Comparison of ENCODE assay signal across 22 cellular contexts in the genomic region with DNA sequence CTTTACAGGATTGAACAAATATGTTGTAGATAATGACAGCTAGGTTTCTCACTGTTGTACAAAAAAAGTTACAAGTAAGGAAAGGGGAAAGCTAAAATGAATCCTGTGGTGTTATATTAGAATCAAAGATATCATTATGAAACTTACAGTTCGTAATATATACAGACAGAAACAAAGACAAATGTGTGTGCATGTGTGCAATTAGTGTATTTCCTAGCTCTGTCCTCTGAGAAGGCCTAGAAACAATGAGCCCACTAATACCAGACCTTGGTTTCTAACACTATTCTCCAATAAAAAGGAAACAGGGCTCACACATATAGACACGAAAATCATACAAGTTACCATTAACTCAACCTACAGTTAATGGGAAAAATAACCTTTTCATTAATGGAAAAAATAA. TPM values are rescaled to one million over a fixed set of nuclear protein-coding genes. Genes with fewer than 3 reads are reported as not detected.
DNase-seq lines count a peak whose midpoint lies in the region; ATAC-seq, FAIRE-seq and TF ChIP-seq lines count a peak whose summit lies in the region.
"Had no signal": no experiment of that assay in that cellular context is flagged by ENCODE, and none has a peak within 500 bp of the region (broad histone marks: within the 10 kb centered on the region; RNA-seq: fewer than 3 reads in every experiment).

No MANE protein-coding gene starts in this region.

- intact Hi-C loops in activated CD4-positive, alpha-beta T cell treated with anti-CD3 and anti-CD28 coated beads for 36 hours (cut with DNase I, micrococcal nuclease): no loop called here
- intact Hi-C loops in pancreas (cut with DNase I): no loop called here
- intact Hi-C loops in Right ventricle myocardium inferior (cut with DNase I): no loop called here

- no peak overlapping the region for H3K4me2 ChIP-seq in Loucy (ENCODE audit: low read depth, low read length, poor library complexity, severe bottlenecking)

- DNase-seq in activated CD4-positive, alpha-beta T cell treated with anti-CD3 and anti-CD28 coated beads for 36 hours: no peak
- no peak for DNase-seq in activated CD4-positive, alpha-beta T cell treated with anti-CD3 and anti-CD28 coated beads, Interleukin-2, amount 10 ng/mL, durations not matched to agents 7 days and 5 days
- DNase-seq in CD4-positive, CD25-positive, alpha-beta regulatory T cell: no peak
- DNase-seq in pancreas (no peak), Right ventricle myocardium inferior (ENCODE audit: missing footprints) (no peak), NOMO-1 (lab: John Stamatoyannopoulos, UW; ENCODE audit: unreplicated experiment in 2 of 2) (no peak)
- DNase-seq: 8988T, HCEC 1CT, KG1, MM.1S, NCI-H2029, NCI-H446, NCI-H524 treated with DMSO at 0.1 percent for 48 hours, NCI-H82, SHP77 treated with DMSO at 0.1 percent for 48 hours had no signal

- peak; percentile 37 for ATAC-seq in activated CD4-positive, alpha-beta T cell treated with anti-CD3 and anti-CD28 coated beads for 36 hours
- ATAC-seq in CD4-positive, CD25-positive, alpha-beta regulatory T cell (ENCODE audit: low read depth in 2 of 2): no peak
- ATAC-seq in pancreas (no peak), GM19324 (IDR thresholded peaks at IDR 0.05; ENCODE audit: low FRiP score, unreplicated experiment) (no peak), Right ventricle myocardium inferior (no peak)
- ATAC-seq: Panc1 had no signal

- peak overlapping the region; percentile 18 for H3K9ac ChIP-seq in Loucy (ENCODE audit: low read depth, low read length, poor library complexity, severe bottlenecking)

- H3K79me2 ChIP-seq in Loucy (ENCODE audit: insufficient read depth, low read length): peaks cover 31% of the 10 kb centered on the region

- POLR2A ChIA-PET in activated CD4-positive, alpha-beta T cell treated with anti-CD3 and anti-CD28 coated beads for 36 hours (lab: Charles Lee): no interaction called here
- POLR2A ChIA-PET in activated CD4-positive, alpha-beta T cell treated with anti-CD3 and anti-CD28 coated beads, Interleukin-2, amount 10 ng/mL, durations not matched to agents 7 days and 5 days (lab: Charles Lee): no interaction called here

- CTCF ChIA-PET in activated CD4-positive, alpha-beta T cell treated with anti-CD3 and anti-CD28 coated beads for 36 hours (lab: Charles Lee): interaction anchor here (0.6 to 1.7 kb wide), 5 partner anchors 9 to 191 kb away, joined by 3 to 5 read pairs (median 4); no protein-coding TSS in a partner anchor
- CTCF ChIA-PET in activated CD4-positive, alpha-beta T cell treated with anti-CD3 and anti-CD28 coated beads, Interleukin-2, amount 10 ng/mL, durations not matched to agents 7 days and 5 days (lab: Charles Lee): interaction anchor here (0.6 to 1.1 kb wide), 3 partner anchors 21 to 667 kb away, joined by 3 to 4 read pairs (median 4); no protein-coding TSS in a partner anchor

- no peaks in the 10 kb centered on the region for H3K9me3 Mint-ChIP-seq in activated CD4-positive, alpha-beta T cell treated with anti-CD3 and anti-CD28 coated beads for 36 hours (ENCODE audit: low read depth)
- H3K9me3 Mint-ChIP-seq in activated CD4-positive, alpha-beta T cell treated with anti-CD3 and anti-CD28 coated beads, Interleukin-2, amount 10 ng/mL, durations not matched to agents 7 days and 5 days: no peaks in the 10 kb centered on the region
- H3K9me3 Mint-ChIP-seq in CD4-positive, CD25-positive, alpha-beta regulatory T cell: no peaks in the 10 kb centered on the region

- H2AFZ ChIP-seq in Loucy (ENCODE audit: low read length): no peak overlapping the region

- no peaks in the 10 kb centered on the region for H3K27me3 Mint-ChIP-seq in activated CD4-positive, alpha-beta T cell treated with anti-CD3 and anti-CD28 coated beads for 36 hours
- no peaks in the 10 kb centered on the region for H3K27me3 Mint-ChIP-seq in activated CD4-positive, alpha-beta T cell treated with anti-CD3 and anti-CD28 coated beads, Interleukin-2, amount 10 ng/mL, durations not matched to agents 7 days and 5 days
- H3K27me3 Mint-ChIP-seq in CD4-positive, CD25-positive, alpha-beta regulatory T cell: no peaks in the 10 kb centered on the region

- TF ChIP-seq CTCF in Loucy (conservative IDR thresholded peaks at IDR 0.05; ENCODE audit: low read length) (no peak), pancreas (IDR thresholded peaks at IDR 0.05) (no peak)

- WGBS in pancreas, 2 donors: 52 to 65% methylated on average over 2 of the region's 2 CpGs

- H3K27ac ChIP-seq in CD4-positive, CD25-positive, alpha-beta regulatory T cell (ENCODE audit: insufficient read depth, low read length, poor library complexity, severe bottlenecking): no peak overlapping the region
- no peak overlapping the region for H3K27ac ChIP-seq in pancreas
- H3K27ac ChIP-seq: RWPE1, SK-N-MC had no signal

- H3K27ac Mint-ChIP-seq in activated CD4-positive, alpha-beta T cell treated with anti-CD3 and anti-CD28 coated beads for 36 hours: peak overlapping the region; percentile 29
- no peak overlapping the region for H3K27ac Mint-ChIP-seq in activated CD4-positive, alpha-beta T cell treated with anti-CD3 and anti-CD28 coated beads, Interleukin-2, amount 10 ng/mL, durations not matched to agents 7 days and 5 days
- no peak overlapping the region for H3K27ac Mint-ChIP-seq in CD4-positive, CD25-positive, alpha-beta regulatory T cell

- H3K27me3 ChIP-seq in CD4-positive, CD25-positive, alpha-beta regulatory T cell (ENCODE audit: control insufficient read depth, insufficient read depth, low read length): no peaks in the 10 kb centered on the region
- H3K27me3 ChIP-seq in Loucy (ENCODE audit: insufficient read depth, low read length, poor library complexity, severe bottlenecking): no peaks in the 10 kb centered on the region
- H3K27me3 ChIP-seq in pancreas: no peaks in the 10 kb centered on the region

- H4K20me1 ChIP-seq in Loucy (ENCODE audit: insufficient read depth, low read length, poor library complexity, severe bottlenecking): no peaks in the 10 kb centered on the region

- FAIRE-seq in pancreas (lab: Jason Lieb, UNC): peak; percentile 5
- FAIRE-seq: D721Med, H1 had no signal

- no peaks in the 10 kb centered on the region for H3K9me3 ChIP-seq in CD4-positive, CD25-positive, alpha-beta regulatory T cell (ENCODE audit: control insufficient read depth in 2 of 2, low read length in 2 of 2)
- H3K9me3 ChIP-seq in Loucy (ENCODE audit: insufficient read depth, low read depth, low read length) (no peaks in the 10 kb centered on the region), pancreas (no peaks in the 10 kb centered on the region)

- H3K4me3 Mint-ChIP-seq in activated CD4-positive, alpha-beta T cell treated with anti-CD3 and anti-CD28 coated beads for 36 hours: no peak overlapping the region
- H3K4me3 Mint-ChIP-seq in activated CD4-positive, alpha-beta T cell treated with anti-CD3 and anti-CD28 coated beads, Interleukin-2, amount 10 ng/mL, durations not matched to agents 7 days and 5 days: no peak overlapping the region
- H3K4me3 Mint-ChIP-seq in CD4-positive, CD25-positive, alpha-beta regulatory T cell: peak overlapping the region; percentile 10 to 63 (median 40)

- H3K36me3 ChIP-seq in CD4-positive, CD25-positive, alpha-beta regulatory T cell (ENCODE audit: control insufficient read depth, insufficient read depth, low read length): peaks cover 3% of the 10 kb centered on the region
- H3K36me3 ChIP-seq in Loucy (ENCODE audit: insufficient read depth, low read length): no peaks in the 10 kb centered on the region
- H3K36me3 ChIP-seq in pancreas: no peaks in the 10 kb centered on the region

- no peaks in the 10 kb centered on the region for H3K9me2 ChIP-seq in Loucy (replicated peaks; ENCODE audit: low read depth, low read length)

- H3K4me1 Mint-ChIP-seq in activated CD4-positive, alpha-beta T cell treated with anti-CD3 and anti-CD28 coated beads for 36 hours: peaks cover 76% of the 10 kb centered on the region
- H3K4me1 Mint-ChIP-seq in activated CD4-positive, alpha-beta T cell treated with anti-CD3 and anti-CD28 coated beads, Interleukin-2, amount 10 ng/mL, durations not matched to agents 7 days and 5 days: peaks cover 62% of the 10 kb centered on the region
- peaks cover 60 to 83% (median 74%) of the 10 kb centered on the region in 4 donors for H3K4me1 Mint-ChIP-seq in CD4-positive, CD25-positive, alpha-beta regulatory T cell

- peaks cover 32% of the 10 kb centered on the region for H3K4me1 ChIP-seq in CD4-positive, CD25-positive, alpha-beta regulatory T cell (ENCODE audit: control insufficient read depth, insufficient read depth, low read length, poor library complexity, severe bottlenecking)
- H3K4me1 ChIP-seq in Loucy (ENCODE audit: insufficient read depth, low read length, poor library complexity, severe bottlenecking) (peaks cover 35% of the 10 kb centered on the region), pancreas (peaks cover 0 to 16% (median 13%) of the 10 kb centered on the region in 3 donors)

- H3F3A ChIP-seq in Loucy (ENCODE audit: low read depth): no peaks in the 10 kb centered on the region

- H3K36me3 Mint-ChIP-seq in activated CD4-positive, alpha-beta T cell treated with anti-CD3 and anti-CD28 coated beads for 36 hours (ENCODE audit: low read depth): peaks cover 14% of the 10 kb centered on the region
- H3K36me3 Mint-ChIP-seq in activated CD4-positive, alpha-beta T cell treated with anti-CD3 and anti-CD28 coated beads, Interleukin-2, amount 10 ng/mL, durations not matched to agents 7 days and 5 days (ENCODE audit: low read depth): peaks cover 11% of the 10 kb centered on the region
- H3K36me3 Mint-ChIP-seq in CD4-positive, CD25-positive, alpha-beta regulatory T cell: no peaks in the 10 kb centered on the region

- H3K4me3 ChIP-seq in CD4-positive, CD25-positive, alpha-beta regulatory T cell (ENCODE audit: low read depth, low read length): peak overlapping the region; percentile 35
- H3K4me3 ChIP-seq in Loucy (ENCODE audit: low read length, poor library complexity, severe bottlenecking) (no peak overlapping the region), pancreas (no peak overlapping the region)
- H3K4me3 ChIP-seq: SK-N-MC had no signal

RNA-seq across cellular contexts. Expression of gene KDM7A, which starts 8.0 kb away (rescaled TPM):
- total RNA-seq in activated CD4-positive, alpha-beta T cell treated with anti-CD3 and anti-CD28 coated beads for 36 hours: 10 to 100 TPM; 17.9 to 28.7 TPM
- total RNA-seq in activated CD4-positive, alpha-beta T cell treated with anti-CD3 and anti-CD28 coated beads, Interleukin-2, amount 10 ng/mL, durations not matched to agents 7 days and 5 days: 10 to 100 TPM; 12.5 to 13.5 TPM
- total RNA-seq in CD4-positive, CD25-positive, alpha-beta regulatory T cell: 52.0 TPM
- polyA plus RNA-seq in CD4-positive, CD25-positive, alpha-beta regulatory T cell: 1 to 10 TPM; 3.2 to 4.9 (median 4.0) TPM
- total RNA-seq in pancreas (1 to 10 TPM; 5.2 to 8.5 (median 6.7) TPM), Right ventricle myocardium inferior (8.1 TPM)
- polyA plus RNA-seq in pancreas: 1 to 10 TPM; 3.3 to 4.5 TPM

Comparison
In these comparisons a context has a peak if more than half of its experiments do, and no peak if none do; other contexts are left out.
1. H3K4me3 Mint-ChIP-seq: peak in CD4-positive, CD25-positive, alpha-beta regulatory T cell (4 of 4); none in activated CD4-positive, alpha-beta T cell treated with anti-CD3 and anti-CD28 coated beads for 36 hours (single experiment) and activated CD4-positive, alpha-beta T cell treated with anti-CD3 and anti-CD28 coated beads, Interleukin-2, amount 10 ng/mL, durations not matched to agents 7 days and 5 days (single experiment).